20 cellular contexts compared by ENCODE assay signal in genomic region chr14:24659916-24660570, GRCh38. TPM values are rescaled to one million over a fixed set of nuclear protein-coding genes. Genes with fewer than 3 reads are reported as not detected.
DNase-seq lines count a peak whose midpoint lies in the region; ATAC-seq, FAIRE-seq and TF ChIP-seq lines count a peak whose summit lies in the region.
"Had no signal": no experiment of that assay in that cellular context is flagged by ENCODE, and none has a peak within 500 bp of the region (broad histone marks: within the 10 kb centered on the region; RNA-seq: fewer than 3 reads in every experiment).

No MANE protein-coding gene starts in this region.

- H3K27me3 Mint-ChIP-seq in activated T-helper 17 cell treated with anti-CD3 and anti-CD28 coated beads, Interleukin-2, amount 50 U/mL, for 72 hours = peaks cover 3% of the 10 kb centered on the region
- no peaks in the 10 kb centered on the region for H3K27me3 Mint-ChIP-seq in neural progenitor cell (ENCODE audit: insufficient read depth, low read depth)

- no peak overlapping the region for H3K27ac ChIP-seq in neural progenitor cell
- no peak overlapping the region for H3K27ac ChIP-seq in brain microvascular endothelial cell
- H3K27ac ChIP-seq: skin epidermis, testis had no signal

- peak; percentile 77 for ATAC-seq in activated T-helper 17 cell treated with anti-CD3 and anti-CD28 coated beads, Interleukin-2, amount 50 U/mL, for 72 hours (replicated peaks)
- ATAC-seq in GM18519 (IDR thresholded peaks at IDR 0.05; ENCODE audit: low FRiP score, unreplicated experiment) = no peak
- ATAC-seq: WTC11 had no signal

- H3K4me3 ChIP-seq in NB4 (ENCODE audit: low read depth, low read length) (peak overlapping the region; percentile 33), neural progenitor cell (no peak overlapping the region), brain microvascular endothelial cell (ENCODE audit: low read depth, low read length) (no peak overlapping the region)
- H3K4me3 ChIP-seq: skin epidermis, testis had no signal

- peak overlapping the region; percentile 59 for H3K27ac Mint-ChIP-seq in activated T-helper 17 cell treated with anti-CD3 and anti-CD28 coated beads, Interleukin-2, amount 50 U/mL, for 72 hours
- no peak overlapping the region for H3K27ac Mint-ChIP-seq in neural progenitor cell
- H3K27ac Mint-ChIP-seq: WTC11 had no signal

- H3K36me3 Mint-ChIP-seq in activated T-helper 17 cell treated with anti-CD3 and anti-CD28 coated beads, Interleukin-2, amount 50 U/mL, for 72 hours (ENCODE audit: low read depth) = no peaks in the 10 kb centered on the region
- no peaks in the 10 kb centered on the region for H3K36me3 Mint-ChIP-seq in neural progenitor cell
- H3K36me3 Mint-ChIP-seq: WTC11 had no signal

- H3F3A ChIP-seq in neural progenitor cell (ENCODE audit: low read depth) = no peaks in the 10 kb centered on the region

- peak; percentile 84 to 86 for DNase-seq in AML-193 (lab: John Stamatoyannopoulos, UW)
- no peak for DNase-seq in GM18507 (ENCODE audit: extremely low spot score, insufficient read length, low read depth)
- peak; percentile 91 for DNase-seq in NB4 (ENCODE audit: low read depth)
- no peak for DNase-seq in neural progenitor cell (ENCODE audit: low spot score)
- no peak for DNase-seq in urothelium cell line (ENCODE audit: low spot score)
- DNase-seq in brain microvascular endothelial cell = no peak
- DNase-seq: effector CD8-positive, alpha-beta T cell; NCI-H1417 treated with DMSO at 0.1 percent for 48 hours; NCI-H2171; NCI-H748 treated with DMSO at 0.1 percent for 48 hours; stimulated activated CD4-positive, alpha-beta T cell treated with anti-CD3 and anti-CD28 coated beads, Interleukin-4, amount 100 ng/mL, for 4 hours; stimulated activated CD8-positive, alpha-beta memory T cell treated with anti-CD3 and anti-CD28 coated beads, Interleukin-4, amount 100 ng/mL, for 48 hours; testis had no signal

- no peak overlapping the region for H3K9ac ChIP-seq in neural progenitor cell

- in situ Hi-C loops in brain microvascular endothelial cell (cut with HindIII; ENCODE audit: low pct_ligation_motif_present, low sequenced_read_pairs) = no loop called here

- no peak overlapping the region for H3K4me2 ChIP-seq in neural progenitor cell

- no peaks in the 10 kb centered on the region for H3K9me3 ChIP-seq in neural progenitor cell (ENCODE audit: low read depth)
- H3K9me3 ChIP-seq: testis had no signal

- H2AFZ ChIP-seq in neural progenitor cell (replicated peaks) = no peak overlapping the region

- peak overlapping the region; percentile 44 for H3K4me3 Mint-ChIP-seq in activated T-helper 17 cell treated with anti-CD3 and anti-CD28 coated beads, Interleukin-2, amount 50 U/mL, for 72 hours
- H3K4me3 Mint-ChIP-seq in neural progenitor cell = no peak overlapping the region
- H3K4me3 Mint-ChIP-seq: WTC11 had no signal

- no peaks in the 10 kb centered on the region for H3K9me3 Mint-ChIP-seq in activated T-helper 17 cell treated with anti-CD3 and anti-CD28 coated beads, Interleukin-2, amount 50 U/mL, for 72 hours
- no peaks in the 10 kb centered on the region for H3K9me3 Mint-ChIP-seq in neural progenitor cell
- H3K9me3 Mint-ChIP-seq: WTC11 had no signal

- H3K4me1 ChIP-seq in neural progenitor cell = no peaks in the 10 kb centered on the region
- H3K4me1 ChIP-seq: testis had no signal

- H3K79me2 ChIP-seq in neural progenitor cell (ENCODE audit: low read depth) = no peaks in the 10 kb centered on the region

- FAIRE-seq in GM18507 (lab: Jason Lieb, UNC) (peak; percentile 56), urothelium cell line (lab: Jason Lieb, UNC) (no peak)
- FAIRE-seq: H1 had no signal

- H3K36me3 ChIP-seq in neural progenitor cell = peaks cover under 1% of the 10 kb centered on the region
- H3K36me3 ChIP-seq in brain microvascular endothelial cell (replicated peaks) = no peaks in the 10 kb centered on the region

- TF ChIP-seq POLR2A in NB4 (IDR thresholded peaks at IDR 0.05; ENCODE audit: extremely low read depth, insufficient read length) = no peak

- TF ChIP-seq CTCF in NB4 (IDR thresholded peaks at IDR 0.05; ENCODE audit: low read depth, low read length) = no peak
- no peak for TF ChIP-seq CTCF in neural progenitor cell (IDR thresholded peaks at IDR 0.05)
- no peak for TF ChIP-seq CTCF in brain microvascular endothelial cell (IDR thresholded peaks at IDR 0.05; ENCODE audit: low read depth, low read length, missing control alignments)

- H3K4me1 Mint-ChIP-seq in activated T-helper 17 cell treated with anti-CD3 and anti-CD28 coated beads, Interleukin-2, amount 50 U/mL, for 72 hours = peaks cover 17% of the 10 kb centered on the region
- no peaks in the 10 kb centered on the region for H3K4me1 Mint-ChIP-seq in neural progenitor cell
- H3K4me1 Mint-ChIP-seq: WTC11 had no signal

- H3K27me3 ChIP-seq in neural progenitor cell = no peaks in the 10 kb centered on the region
- no peaks in the 10 kb centered on the region for H3K27me3 ChIP-seq in brain microvascular endothelial cell (replicated peaks)
- H3K27me3 ChIP-seq: testis had no signal

- H4K20me1 ChIP-seq in neural progenitor cell (ENCODE audit: low read depth) = no peaks in the 10 kb centered on the region

RNA-seq across cellular contexts. Expression of gene GZMB, which starts 26.1 kb away (rescaled TPM):
- total RNA-seq in activated T-helper 17 cell treated with anti-CD3 and anti-CD28 coated beads, Interleukin-2, amount 50 U/mL, for 72 hours = 1,000 to 10,000 TPM; 1,048 to 1,422 TPM
- total RNA-seq in neural progenitor cell (ENCODE audit: low replicate concordance) = not detected in 2 replicates
- total RNA-seq: G401, H1, RPMI7951 had no signal

RNA-seq across cellular contexts. Expression of gene GZMH, which starts 50.6 kb away (rescaled TPM):
- 1 to 10 TPM; 3.7 to 6.5 TPM for total RNA-seq in activated T-helper 17 cell treated with anti-CD3 and anti-CD28 coated beads, Interleukin-2, amount 50 U/mL, for 72 hours
- not detected in 2 replicates for total RNA-seq in neural progenitor cell (ENCODE audit: low replicate concordance)
- total RNA-seq: G401, H1, RPMI7951, WTC11 had no signal

Comparison
In these comparisons a context has a peak if more than half of its experiments do, and no peak if none do; other contexts are left out.
1. DNase-seq: peak in AML-193 (2 of 2) and NB4 (single experiment); none in GM18507 (single experiment), neural progenitor cell (single experiment), urothelium cell line (single experiment) and brain microvascular endothelial cell (single experiment).
2. RNA of gene GZMB, which starts 26.1 kb away (total RNA-seq): 1,048 to 1,422 TPM in activated T-helper 17 cell treated with anti-CD3 and anti-CD28 coated beads, Interleukin-2, amount 50 U/mL, for 72 hours; not detected in neural progenitor cell; every median in the first group is over 1,000 times any median in the second.